ENCODE assay signal across 25 cellular contexts in genomic region chr3:169022457-169022856, GRCh38.
DNase-seq lines count a peak whose midpoint lies in the region; ATAC-seq, FAIRE-seq and TF ChIP-seq lines count a peak whose summit lies in the region.
"Had no signal": no experiment of that assay in that cellular context is flagged by ENCODE, and none has a peak within 500 bp of the region (broad histone marks: within the 10 kb centered on the region; RNA-seq: fewer than 3 reads in every experiment).

No MANE protein-coding gene starts in this region.

- ATAC-seq in right cardiac atrium (peak; percentile 71 to 78), heart left ventricle (no peak)
- ATAC-seq: GM12878 had no signal

- TF ChIP-seq EP300 in H1 (IDR thresholded peaks at IDR 0.05; ENCODE audit: borderline replicate concordance in 1 of 2, low read depth in 2 of 2, low read length in 2 of 2): no peak

- H4K91ac ChIP-seq in H1 (replicated peaks; ENCODE audit: insufficient read length, low read length): no peak overlapping the region

- no peak overlapping the region for H3K4me2 ChIP-seq in H1 (ENCODE audit: insufficient read depth in 1 of 2, low read depth in 2 of 2, low read length in 2 of 2)
- H3K4me2 ChIP-seq: BLaER1 had no signal

- H3K79me2 ChIP-seq in H1 (ENCODE audit: control insufficient read depth in 1 of 2, insufficient read depth in 2 of 2, low read length in 2 of 2): no peaks in the 10 kb centered on the region

- H4K5ac ChIP-seq in H1 (ENCODE audit: insufficient read length, low read depth, low read length): no peak overlapping the region

- TF ChIP-seq POLR2A in heart left ventricle (IDR thresholded peaks at IDR 0.05): no peak
- TF ChIP-seq POLR2A in H1 (IDR thresholded peaks at IDR 0.05; ENCODE audit: control extremely low read depth in 1 of 2, low read depth in 2 of 2, low read length in 2 of 2): no peak
- no peak for TF ChIP-seq POLR2A in vagina (IDR thresholded peaks at IDR 0.05)

- DNase-seq in right cardiac atrium (no peak), heart left ventricle (no peak), amniotic epithelial cell (ENCODE audit: low read depth) (peak; percentile 76), H1 (ENCODE audit: low read depth in 1 of 2, low spot score in 2 of 2) (no peak), NCI-H510A (lab: John Stamatoyannopoulos, UW) (no peak), ascending aorta (ENCODE audit: low spot score in 2 of 2) (no peak), vagina (ENCODE audit: extremely low spot score in 2 of 2) (no peak)
- DNase-seq: CD4-positive, CD25-positive, alpha-beta regulatory T cell; EL; GDM1; GOT3; HCEC 1CT; Karpas-422; NCI-H1092 treated with DMSO at 0.1 percent for 48 hours; NCI-H1436 treated with DMSO at 0.1 percent for 48 hours; NCI-H187 treated with DMSO at 0.1 percent for 48 hours; NCI-H2107; NCI-H446 treated with DMSO at 0.1 percent for 48 hours had no signal

- intact Hi-C loops in right cardiac atrium (cut with DNase I) (no loop called here), heart left ventricle (cut with DNase I) (no loop called here), ascending aorta (cut with DNase I) (no loop called here), vagina (cut with DNase I) (no loop called here)

- H3K23ac ChIP-seq in H1 (ENCODE audit: insufficient read length): no peak overlapping the region

- H2BK5ac ChIP-seq in H1 (ENCODE audit: low read depth, low read length): no peak overlapping the region

- H3K4me3 ChIP-seq in right cardiac atrium (ENCODE audit: low read length): no peak overlapping the region
- no peak overlapping the region for H3K4me3 ChIP-seq in heart left ventricle
- H3K4me3 ChIP-seq in H1 (ENCODE audit: extremely low read depth in 1 of 4, insufficient read depth in 2 of 4, low read depth in 3 of 4, low read length in 4 of 4): no peak overlapping the region
- no peak overlapping the region for H3K4me3 ChIP-seq in ascending aorta
- H3K4me3 ChIP-seq in vagina: no peak overlapping the region
- H3K4me3 ChIP-seq: BLaER1, GM12878, SJSA1 had no signal

- H3K4me1 ChIP-seq in right cardiac atrium (ENCODE audit: control insufficient read depth, insufficient read depth, low read length) (no peaks in the 10 kb centered on the region), heart left ventricle (no peaks in the 10 kb centered on the region), H1 (replicated peaks in 1 of 4; ENCODE audit: control insufficient read depth in 3 of 4, insufficient read depth in 4 of 4, low read length in 3 of 4) (no peaks in the 10 kb centered on the region), ascending aorta (peaks cover 0 to 3% of the 10 kb centered on the region in 2 donors), vagina (no peaks in the 10 kb centered on the region)
- H3K4me1 ChIP-seq: BLaER1 had no signal

- no peaks in the 10 kb centered on the region for H3K27me3 ChIP-seq in right cardiac atrium (ENCODE audit: control insufficient read depth, insufficient read depth)
- no peaks in the 10 kb centered on the region for H3K27me3 ChIP-seq in heart left ventricle
- H3K27me3 ChIP-seq in H1 (replicated peaks in 1 of 4; ENCODE audit: control insufficient read depth in 3 of 4, extremely low read depth in 1 of 4, insufficient read depth in 3 of 4, low read length in 3 of 4): no peaks in the 10 kb centered on the region
- H3K27me3 ChIP-seq in ascending aorta: no peaks in the 10 kb centered on the region
- no peaks in the 10 kb centered on the region for H3K27me3 ChIP-seq in vagina
- H3K27me3 ChIP-seq: BLaER1, SJSA1 had no signal

- no peaks in the 10 kb centered on the region for H3K23me2 ChIP-seq in H1 (ENCODE audit: low read depth, low read length)

- no peaks in the 10 kb centered on the region for H4K20me1 ChIP-seq in H1 (replicated peaks in 1 of 2; ENCODE audit: control insufficient read depth in 1 of 2, insufficient read depth in 2 of 2, low read length in 2 of 2)
- H4K20me1 ChIP-seq: BLaER1 had no signal

- H3K4ac ChIP-seq in H1 (replicated peaks; ENCODE audit: insufficient read length, low read depth, low read length): no peak overlapping the region

- H3K27ac ChIP-seq in right cardiac atrium (ENCODE audit: low read length) (no peak overlapping the region), heart left ventricle (no peak overlapping the region), H1 (ENCODE audit: low read depth, low read length) (no peak overlapping the region), ascending aorta (no peak overlapping the region), vagina (no peak overlapping the region)
- H3K27ac ChIP-seq: BLaER1, HL-60, SJSA1 had no signal

- no peak overlapping the region for H3K56ac ChIP-seq in H1 (replicated peaks; ENCODE audit: insufficient read length, low read depth, low read length)

- no peak overlapping the region for H2AK5ac ChIP-seq in H1 (ENCODE audit: low read depth, low read length)

- no peak for TF ChIP-seq CTCF in heart left ventricle (IDR thresholded peaks at IDR 0.05)
- no peak for TF ChIP-seq CTCF in H1 (IDR thresholded peaks at IDR 0.05; ENCODE audit: control extremely low read depth in 1 of 3, insufficient read depth in 1 of 3, low read depth in 1 of 3, low read length in 3 of 3)
- TF ChIP-seq CTCF in ascending aorta (IDR thresholded peaks at IDR 0.05): no peak
- no peak for TF ChIP-seq CTCF in vagina (IDR thresholded peaks at IDR 0.05)

- no peak overlapping the region for H3K14ac ChIP-seq in H1 (ENCODE audit: insufficient read length)

- no peak overlapping the region for H2BK120ac ChIP-seq in H1 (replicated peaks; ENCODE audit: low read depth, low read length)

- H3K9me3 ChIP-seq in right cardiac atrium (ENCODE audit: control insufficient read depth, low read length) (no peaks in the 10 kb centered on the region), heart left ventricle (no peaks in the 10 kb centered on the region), H1 (ENCODE audit: insufficient read depth in 2 of 2, low read depth in 1 of 2, low read length in 1 of 2) (no peaks in the 10 kb centered on the region), ascending aorta (no peaks in the 10 kb centered on the region), vagina (no peaks in the 10 kb centered on the region)
- H3K9me3 ChIP-seq: BLaER1, SJSA1 had no signal

- CTCF ChIA-PET in H1 (lab: Charles Lee; ENCODE audit: partially characterized antibody): interaction anchor here (1.2 to 1.5 kb wide), 2 partner anchors 13 to 19 kb away, joined by 3 to 4 read pairs; no protein-coding TSS in a partner anchor

- H2BK20ac ChIP-seq in H1 (ENCODE audit: low read length): no peak overlapping the region

- H3K36me3 ChIP-seq in heart left ventricle: no peaks in the 10 kb centered on the region
- H3K36me3 ChIP-seq in H1 (ENCODE audit: control insufficient read depth in 2 of 4, insufficient read depth in 4 of 4, low read length in 3 of 4): no peaks in the 10 kb centered on the region
- no peaks in the 10 kb centered on the region for H3K36me3 ChIP-seq in ascending aorta
- no peaks in the 10 kb centered on the region for H3K36me3 ChIP-seq in vagina
- H3K36me3 ChIP-seq: BLaER1, SJSA1 had no signal

- no peak overlapping the region for H2BK15ac ChIP-seq in H1 (ENCODE audit: low read length)

- no peak overlapping the region for H2BK12ac ChIP-seq in H1 (ENCODE audit: low read depth, low read length)

- WGBS in right cardiac atrium: 63% methylated on average over 1 of the region's 1 CpG
- 84 to 92% (median 86%) methylated on average over 1 of the region's 1 CpG for WGBS in heart left ventricle, 4 donors
- WGBS in H1 (ENCODE audit: extremely low coverage in 1 of 2, insufficient coverage in 1 of 2, insufficient read length in 1 of 2, insufficient replicate concordance in 2 of 2, low coverage in 1 of 2, low lambda C conversion rate in 2 of 2, missing lambda C conversion rate in 1 of 2), 2 experiments: 89% methylated on average over 1 of the region's 1 CpG; no CpG with 5 or more reads in 1 of the 2 experiments

- no peak for TF ChIP-seq RAD21 in H1 (IDR thresholded peaks at IDR 0.05 in 1 of 2, conservative IDR thresholded peaks at IDR 0.05 in 1 of 2; ENCODE audit: low read depth in 2 of 2, low read length in 2 of 2)

- no peak overlapping the region for H4K8ac ChIP-seq in H1 (ENCODE audit: extremely low read depth, insufficient read depth, low read length)

- POLR2A ChIA-PET in H1 (lab: Charles Lee; ENCODE audit: partially characterized antibody): no interaction called here

- no peak overlapping the region for H2AFZ ChIP-seq in H1 (ENCODE audit: low read length)

- 0 out of 2 replicates have a peak overlapping the region, but pooled peaks have one; percentile 26 for H3K18ac ChIP-seq in H1 (ENCODE audit: extremely low read depth, low read length)

- FAIRE-seq in H1 (lab: Jason Lieb, UNC): no peak
- FAIRE-seq: A204.1, D721Med, GM12878, RCC 7860 had no signal

- H3K79me1 ChIP-seq in H1 (ENCODE audit: low read depth, low read length): no peaks in the 10 kb centered on the region

- H3K9ac ChIP-seq in H1 (replicated peaks in 1 of 4; ENCODE audit: extremely low read depth in 1 of 4, low read depth in 3 of 4, low read length in 3 of 4): no peak overlapping the region
- H3K9ac ChIP-seq: BLaER1 had no signal

TF ChIP-seq in H1, 55 proteins besides CTCF, POLR2A, EP300 and RAD21:
- TF ChIP-seq ASH2L (IDR thresholded peaks at IDR 0.05; ENCODE audit: low read length) (no peak), CHD1 (IDR thresholded peaks at IDR 0.05; ENCODE audit: low read depth, low read length) (no peak), NANOG (IDR thresholded peaks at IDR 0.05; ENCODE audit: insufficient read depth, low read depth, low read length, poor library complexity, severe bottlenecking) (no peak), NRF1 (IDR thresholded peaks at IDR 0.05; ENCODE audit: low read depth, low read length) (no peak), SIX5 (IDR thresholded peaks at IDR 0.05; ENCODE audit: low read depth, low read length) (no peak), GTF2F1 (IDR thresholded peaks at IDR 0.05; ENCODE audit: borderline replicate concordance, low read depth, low read length) (no peak), SIN3A (conservative IDR thresholded peaks at IDR 0.05 in 1 of 2, IDR thresholded peaks at IDR 0.05 in 1 of 2; ENCODE audit: low read depth in 1 of 2, low read length in 2 of 2) (no peak), POU5F1 (IDR thresholded peaks at IDR 0.05; ENCODE audit: low read depth, low read length) (no peak), KDM5A (IDR thresholded peaks at IDR 0.05; ENCODE audit: low read length) (no peak), RXRA (IDR thresholded peaks at IDR 0.05; ENCODE audit: insufficient read depth, low read depth, low read length) (no peak), SP4 (IDR thresholded peaks at IDR 0.05; ENCODE audit: low read length) (no peak), SIRT6 (IDR thresholded peaks at IDR 0.05; ENCODE audit: low read length) (no peak), CEBPB (IDR thresholded peaks at IDR 0.05; ENCODE audit: low read depth, low read length) (no peak), SUZ12 (IDR thresholded peaks at IDR 0.05; ENCODE audit: low read length) (no peak), BCL11A (IDR thresholded peaks at IDR 0.05; ENCODE audit: low read depth in 2 of 2, low read length in 2 of 2) (no peak)

Comparison
In these comparisons a context has a peak if more than half of its experiments do, and no peak if none do; other contexts are left out.
1. ATAC-seq: peak in right cardiac atrium (2 of 2); none in heart left ventricle (0 of 4).